Comparison of ENCODE assay signal across 26 cellular contexts in the genomic region with DNA sequence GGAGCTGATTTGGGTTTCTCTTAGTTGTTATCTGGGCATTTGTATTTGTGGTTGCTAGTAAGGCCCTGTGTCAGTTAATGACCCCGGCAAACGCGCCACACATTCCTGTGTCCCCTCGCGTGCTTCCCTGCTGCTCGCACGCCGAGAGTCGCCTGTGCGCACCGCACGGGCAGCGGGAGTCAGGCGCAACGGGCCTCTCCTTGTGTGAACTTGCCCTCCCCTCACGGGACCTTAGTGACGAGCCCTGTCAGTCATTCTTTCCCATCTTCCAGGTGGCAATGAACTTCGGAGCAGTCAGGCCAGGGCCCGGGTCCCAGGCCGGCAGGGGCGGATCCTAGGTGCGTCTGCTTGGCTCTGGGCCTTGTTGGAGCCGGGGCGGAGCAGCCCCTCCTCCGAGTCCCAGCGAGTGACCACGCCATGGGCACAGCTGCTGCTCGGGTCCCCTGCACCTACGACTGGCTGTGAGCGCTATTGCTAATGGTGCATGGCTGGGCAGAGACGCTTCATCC. TPM values are rescaled to one million over a fixed set of nuclear protein-coding genes. Genes with fewer than 3 reads are reported as not detected.
A peak's percentile ranks its signal among the peaks of the same experiment; 100 is the strongest.
DNase-seq lines count a peak whose midpoint lies in the region; ATAC-seq, FAIRE-seq and TF ChIP-seq lines count a peak whose summit lies in the region.
"Had no signal": no experiment of that assay in that cellular context is flagged by ENCODE, and none has a peak within 500 bp of the region (broad histone marks: within the 10 kb centered on the region; RNA-seq: fewer than 3 reads in every experiment).

No MANE protein-coding gene starts in this region.

- FAIRE-seq in GM12892 (lab: Jason Lieb, UNC) = no peak
- FAIRE-seq: A549, D721Med, GM19239, H1 had no signal

- no peak overlapping the region for H3K9ac ChIP-seq in neural progenitor cell

- H3K36me3 Mint-ChIP-seq in glutamatergic neuron (ENCODE audit: unreplicated experiment) = no peaks in the 10 kb centered on the region
- peaks cover 14% of the 10 kb centered on the region for H3K36me3 Mint-ChIP-seq in neural progenitor cell

- H3K4me3 ChIP-seq in left ventricle myocardium inferior (no peak overlapping the region), neural progenitor cell (no peak overlapping the region), upper lobe of left lung (no peak overlapping the region)
- H3K4me3 ChIP-seq: A549 had no signal

- H3K79me2 ChIP-seq in neural progenitor cell (ENCODE audit: low read depth) = peaks cover 43% of the 10 kb centered on the region

- 96% methylated on average over 21 to 31 of the region's 31 CpGs for WGBS in upper lobe of left lung, 2 donors

- intact Hi-C loops in left ventricle myocardium inferior (cut with micrococcal nuclease) (no loop called here), cardiac septum (cut with DNase I) (no loop called here)

- DNase-seq in left ventricle myocardium inferior = no peak
- DNase-seq in cardiac septum (ENCODE audit: low spot score) = no peak
- peak; percentile 9 for DNase-seq in glutamatergic neuron
- DNase-seq in neural progenitor cell (ENCODE audit: low spot score) = no peak
- peak; percentile 14 to 75 for DNase-seq in upper lobe of left lung
- no peak for DNase-seq in KG1 (lab: John Stamatoyannopoulos, UW)
- no peak for DNase-seq in GM12892 (ENCODE audit: insufficient read length)
- no peak for DNase-seq in activated naive CD4-positive, alpha-beta T cell treated with anti-CD3 and anti-CD28 coated beads, Interleukin-2, amount 50 U/mL, for 16 hours
- DNase-seq: EL; GF-D8; IMR-90; Karpas-422; NCI-H1694; NCI-H2081; NCI-H2171; NCI-H345; NCI-H524; NCI-H774; NK-92 treated with Interleukin-12 subunit alpha and Interleukin-12 subunit beta, amount 100 ng/mL, for 24 hours had no signal

- H3K27ac Mint-ChIP-seq in glutamatergic neuron (ENCODE audit: unreplicated experiment) = no peak overlapping the region
- H3K27ac Mint-ChIP-seq in neural progenitor cell = no peak overlapping the region
- H3K27ac Mint-ChIP-seq: B cell, CD14-positive monocyte had no signal

- H3K4me3 Mint-ChIP-seq in glutamatergic neuron (ENCODE audit: unreplicated experiment) (no peak overlapping the region), neural progenitor cell (peak overlapping the region; percentile 58)
- H3K4me3 Mint-ChIP-seq: B cell, CD14-positive monocyte had no signal

- peaks cover 8% of the 10 kb centered on the region for H3F3A ChIP-seq in neural progenitor cell (ENCODE audit: low read depth)

- peaks cover 25% of the 10 kb centered on the region for H3K4me1 ChIP-seq in left ventricle myocardium inferior
- H3K4me1 ChIP-seq in neural progenitor cell = no peaks in the 10 kb centered on the region
- H3K4me1 ChIP-seq in upper lobe of left lung = no peaks in the 10 kb centered on the region
- H3K4me1 ChIP-seq: A549 had no signal

- H3K27me3 Mint-ChIP-seq in glutamatergic neuron (ENCODE audit: unreplicated experiment) = peaks cover 2% of the 10 kb centered on the region
- H3K27me3 Mint-ChIP-seq in neural progenitor cell (ENCODE audit: insufficient read depth, low read depth) = no peaks in the 10 kb centered on the region
- H3K27me3 Mint-ChIP-seq: B cell had no signal

- peaks cover 5% of the 10 kb centered on the region for H3K9me3 Mint-ChIP-seq in glutamatergic neuron (ENCODE audit: unreplicated experiment)
- no peaks in the 10 kb centered on the region for H3K9me3 Mint-ChIP-seq in neural progenitor cell

- H3K36me3 ChIP-seq in left ventricle myocardium inferior (peaks cover 34% of the 10 kb centered on the region), neural progenitor cell (no peaks in the 10 kb centered on the region), upper lobe of left lung (peaks cover 0 to 34% (median 22%) of the 10 kb centered on the region in 4 donors)

- ATAC-seq in upper lobe of left lung (ENCODE audit: low FRiP score in 2 of 2) = no peak
- ATAC-seq: A549, HCT116 had no signal

- H3K4me2 ChIP-seq in neural progenitor cell = no peak overlapping the region
- H3K4me2 ChIP-seq: A549 had no signal

- H4K20me1 ChIP-seq in neural progenitor cell (ENCODE audit: low read depth) = no peaks in the 10 kb centered on the region

- TF ChIP-seq CTCF in left ventricle myocardium inferior (IDR thresholded peaks at IDR 0.05; ENCODE audit: borderline replicate concordance) = no peak
- TF ChIP-seq CTCF in glutamatergic neuron (IDR thresholded peaks at IDR 0.05; ENCODE audit: partially characterized antibody, unreplicated experiment) = no peak
- no peak for TF ChIP-seq CTCF in neural progenitor cell (IDR thresholded peaks at IDR 0.05)
- TF ChIP-seq CTCF in upper lobe of left lung (IDR thresholded peaks at IDR 0.05) = no peak

- H3K9me3 ChIP-seq in left ventricle myocardium inferior (replicated peaks) (peaks cover 4% of the 10 kb centered on the region), neural progenitor cell (ENCODE audit: low read depth) (peaks cover 5% of the 10 kb centered on the region), upper lobe of left lung (peaks cover 0 to 5% (median 4%) of the 10 kb centered on the region in 4 donors)

- no peaks in the 10 kb centered on the region for H3K27me3 ChIP-seq in left ventricle myocardium inferior (ENCODE audit: low read depth)
- H3K27me3 ChIP-seq in neural progenitor cell = no peaks in the 10 kb centered on the region
- no peaks in the 10 kb centered on the region for H3K27me3 ChIP-seq in upper lobe of left lung

- TF ChIP-seq EP300 in upper lobe of left lung (IDR thresholded peaks at IDR 0.05) = no peak

- H3K4me1 Mint-ChIP-seq in glutamatergic neuron (ENCODE audit: low read depth, unreplicated experiment) (peaks cover 5% of the 10 kb centered on the region), neural progenitor cell (no peaks in the 10 kb centered on the region)
- H3K4me1 Mint-ChIP-seq: B cell, CD14-positive monocyte had no signal

- H3K27ac ChIP-seq in left ventricle myocardium inferior (replicated peaks) (peak overlapping the region; percentile 27), neural progenitor cell (no peak overlapping the region), upper lobe of left lung (no peak overlapping the region)
- H3K27ac ChIP-seq: A549 had no signal

- no peak for TF ChIP-seq POLR2A in upper lobe of left lung (IDR thresholded peaks at IDR 0.05)
- TF ChIP-seq POLR2A in GM12892 (IDR thresholded peaks at IDR 0.05; ENCODE audit: low read depth, low read length) = no peak

- no peak overlapping the region for H2AFZ ChIP-seq in neural progenitor cell (replicated peaks)

RNA-seq across cellular contexts. Expression of a gene that starts 12.4 kb away (rescaled TPM):
- 14.2 TPM for total RNA-seq in left ventricle myocardium inferior
- total RNA-seq in cardiac septum = 13.5 TPM
- 12.8 TPM for total RNA-seq in glutamatergic neuron (ENCODE audit: unreplicated experiment)
- 11.8 and 15.6 TPM in 2 replicates for total RNA-seq in neural progenitor cell (ENCODE audit: low replicate concordance)
- 10 to 100 TPM; 10.3 to 24.4 (median 20.9) TPM for total RNA-seq in upper lobe of left lung
- polyA plus RNA-seq in GM12892 (2012; ENCODE audit: missing spikeins) = 13.1 TPM

RNA-seq across cellular contexts. Expression of a gene that starts 13.0 kb away (rescaled TPM):
- total RNA-seq in left ventricle myocardium inferior = 18.1 TPM
- 22.1 TPM for total RNA-seq in cardiac septum
- total RNA-seq in glutamatergic neuron (ENCODE audit: unreplicated experiment) = 15.2 TPM
- 23.5 and 45.2 TPM in 2 replicates for total RNA-seq in neural progenitor cell (ENCODE audit: low replicate concordance)
- 10 to 100 TPM; 18.2 to 35.6 (median 26.4) TPM for total RNA-seq in upper lobe of left lung
- 22.8 TPM for polyA plus RNA-seq in GM12892 (2012; ENCODE audit: missing spikeins)

Comparison
In these comparisons a context has a peak if more than half of its experiments do, and no peak if none do; other contexts are left out.
1. DNase-seq: peak in glutamatergic neuron (single experiment) and upper lobe of left lung (2 of 2); none in left ventricle myocardium inferior (single experiment), cardiac septum (single experiment), neural progenitor cell (single experiment), KG1 (single experiment), GM12892 (single experiment) and activated naive CD4-positive, alpha-beta T cell treated with anti-CD3 and anti-CD28 coated beads, Interleukin-2, amount 50 U/mL, for 16 hours (single experiment).